Comparison of ENCODE assay signal across 2 cellular contexts in genomic region chr6:126181173-126181741, GRCh38.
TF ChIP-seq lines count a peak whose summit lies in the region.

No MANE protein-coding gene starts in this region.

TF ChIP-seq in A549, 52 proteins besides CTCF, POLR2A, EP300 and RAD21:
- TF ChIP-seq USF2 (IDR thresholded peaks at IDR 0.05): no peak
- no peak for TF ChIP-seq HEYL (CRISPR knock-in tag; IDR thresholded peaks at IDR 0.05)
- TF ChIP-seq, protein P1, sequence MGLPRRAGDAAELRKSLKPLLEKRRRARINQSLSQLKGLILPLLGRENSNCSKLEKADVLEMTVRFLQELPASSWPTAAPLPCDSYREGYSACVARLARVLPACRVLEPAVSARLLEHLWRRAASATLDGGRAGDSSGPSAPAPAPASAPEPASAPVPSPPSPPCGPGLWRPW (IDR thresholded peaks at IDR 0.05): no peak
- no peak for TF ChIP-seq ZSCAN20 (CRISPR knock-in tag; IDR thresholded peaks at IDR 0.05)

TF ChIP-seq in H1, 55 proteins besides CTCF, POLR2A, EP300 and RAD21 (continued from another document):
- no peak for TF ChIP-seq ATF3 (IDR thresholded peaks at IDR 0.05; ENCODE audit: insufficient read depth, low read depth, low read length)
- TF ChIP-seq BCL11A (IDR thresholded peaks at IDR 0.05; ENCODE audit: low read depth in 2 of 2, low read length in 2 of 2): no peak
- no peak for TF ChIP-seq ZNF274 (IDR thresholded peaks at IDR 0.05; ENCODE audit: borderline replicate concordance, extremely low read depth, low read length)
- no peak for TF ChIP-seq SP2 (IDR thresholded peaks at IDR 0.05; ENCODE audit: low read length)
- no peak for TF ChIP-seq CREB1 (IDR thresholded peaks at IDR 0.05)
- TF ChIP-seq CTBP2 (IDR thresholded peaks at IDR 0.05; ENCODE audit: borderline replicate concordance, insufficient read depth, insufficient read length, low read length): no peak
- TF ChIP-seq, protein P2, sequence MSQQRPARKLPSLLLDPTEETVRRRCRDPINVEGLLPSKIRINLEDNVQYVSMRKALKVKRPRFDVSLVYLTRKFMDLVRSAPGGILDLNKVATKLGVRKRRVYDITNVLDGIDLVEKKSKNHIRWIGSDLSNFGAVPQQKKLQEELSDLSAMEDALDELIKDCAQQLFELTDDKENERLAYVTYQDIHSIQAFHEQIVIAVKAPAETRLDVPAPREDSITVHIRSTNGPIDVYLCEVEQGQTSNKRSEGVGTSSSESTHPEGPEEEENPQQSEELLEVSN (IDR thresholded peaks at IDR 0.05): no peak
- TF ChIP-seq CHD1 (IDR thresholded peaks at IDR 0.05; ENCODE audit: low read depth, low read length): no peak
- no peak for TF ChIP-seq RFX5 (IDR thresholded peaks at IDR 0.05; ENCODE audit: borderline replicate concordance, low read depth, low read length)
- TF ChIP-seq BACH1 (IDR thresholded peaks at IDR 0.05; ENCODE audit: low read length): no peak
- TF ChIP-seq RBBP5 (IDR thresholded peaks at IDR 0.05; ENCODE audit: borderline replicate concordance, low read depth, low read length): 0 out of 2 replicates have a peak, but pooled peaks have one; percentile 44
- no peak for TF ChIP-seq CHD2 (IDR thresholded peaks at IDR 0.05; ENCODE audit: low read length)
- TF ChIP-seq TAF1 (IDR thresholded peaks at IDR 0.05; ENCODE audit: low read depth, low read length): no peak
- peak; percentile 89 for TF ChIP-seq TEAD4 (IDR thresholded peaks at IDR 0.05; ENCODE audit: low read depth, low read length)
- TF ChIP-seq POU5F1 (IDR thresholded peaks at IDR 0.05; ENCODE audit: low read depth, low read length): peak; percentile 60; the same call in 1 of the 2 replicates
- TF ChIP-seq HDAC6 (IDR thresholded peaks at IDR 0.05; ENCODE audit: low read depth, low read length): no peak
- TF ChIP-seq CBX5 (IDR thresholded peaks at IDR 0.05; ENCODE audit: low read depth, low read length): no peak
- no peak for TF ChIP-seq RXRA (IDR thresholded peaks at IDR 0.05; ENCODE audit: insufficient read depth, low read depth, low read length)
- peak; percentile 98 for TF ChIP-seq SRF (IDR thresholded peaks at IDR 0.05; ENCODE audit: low read depth, low read length)
- TF ChIP-seq SIN3A (conservative IDR thresholded peaks at IDR 0.05 in 1 of 2, IDR thresholded peaks at IDR 0.05 in 1 of 2; ENCODE audit: low read depth in 1 of 2, low read length in 2 of 2): no peak
- TF ChIP-seq, protein P3, sequence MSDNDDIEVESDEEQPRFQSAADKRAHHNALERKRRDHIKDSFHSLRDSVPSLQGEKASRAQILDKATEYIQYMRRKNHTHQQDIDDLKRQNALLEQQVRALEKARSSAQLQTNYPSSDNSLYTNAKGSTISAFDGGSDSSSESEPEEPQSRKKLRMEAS (IDR thresholded peaks at IDR 0.05): no peak
- TF ChIP-seq NRF1 (IDR thresholded peaks at IDR 0.05; ENCODE audit: low read depth, low read length): no peak
- no peak for TF ChIP-seq SIRT6 (IDR thresholded peaks at IDR 0.05; ENCODE audit: low read length)
- TF ChIP-seq, protein P4, sequence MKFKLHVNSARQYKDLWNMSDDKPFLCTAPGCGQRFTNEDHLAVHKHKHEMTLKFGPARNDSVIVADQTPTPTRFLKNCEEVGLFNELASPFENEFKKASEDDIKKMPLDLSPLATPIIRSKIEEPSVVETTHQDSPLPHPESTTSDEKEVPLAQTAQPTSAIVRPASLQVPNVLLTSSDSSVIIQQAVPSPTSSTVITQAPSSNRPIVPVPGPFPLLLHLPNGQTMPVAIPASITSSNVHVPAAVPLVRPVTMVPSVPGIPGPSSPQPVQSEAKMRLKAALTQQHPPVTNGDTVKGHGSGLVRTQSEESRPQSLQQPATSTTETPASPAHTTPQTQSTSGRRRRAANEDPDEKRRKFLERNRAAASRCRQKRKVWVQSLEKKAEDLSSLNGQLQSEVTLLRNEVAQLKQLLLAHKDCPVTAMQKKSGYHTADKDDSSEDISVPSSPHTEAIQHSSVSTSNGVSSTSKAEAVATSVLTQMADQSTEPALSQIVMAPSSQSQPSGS (IDR thresholded peaks at IDR 0.05; ENCODE audit: low read length): 0 out of 2 replicates have a peak, but pooled peaks have one; percentile 18
- no peak for TF ChIP-seq JUND (IDR thresholded peaks at IDR 0.05; ENCODE audit: low read length)
- TF ChIP-seq SIX5 (IDR thresholded peaks at IDR 0.05; ENCODE audit: low read depth, low read length): no peak
- no peak for TF ChIP-seq KDM5A (IDR thresholded peaks at IDR 0.05; ENCODE audit: low read length)
- TF ChIP-seq GABPA (IDR thresholded peaks at IDR 0.05; ENCODE audit: borderline replicate concordance, insufficient read depth, low read length): no peak
- no peak for TF ChIP-seq NANOG (IDR thresholded peaks at IDR 0.05; ENCODE audit: insufficient read depth, low read depth, low read length, poor library complexity, severe bottlenecking)
- TF ChIP-seq GTF2F1 (IDR thresholded peaks at IDR 0.05; ENCODE audit: borderline replicate concordance, low read depth, low read length): no peak
- no peak for TF ChIP-seq KDM4A (IDR thresholded peaks at IDR 0.05; ENCODE audit: low read depth, low read length, severe bottlenecking)
- no peak for TF ChIP-seq PHF8 (conservative IDR thresholded peaks at IDR 0.05; ENCODE audit: low read depth, low read length)
- no peak for TF ChIP-seq BRCA1 (IDR thresholded peaks at IDR 0.05; ENCODE audit: low read depth, low read length)
- TF ChIP-seq KDM1A (IDR thresholded peaks at IDR 0.05; ENCODE audit: borderline replicate concordance, low read length): no peak
- TF ChIP-seq EZH2 (IDR thresholded peaks at IDR 0.05; ENCODE audit: low read depth, low read length, severe bottlenecking): no peak
- TF ChIP-seq FOSL1 (IDR thresholded peaks at IDR 0.05; ENCODE audit: insufficient read depth, low read depth, low read length): no peak
- no peak for TF ChIP-seq USF2 (IDR thresholded peaks at IDR 0.05; ENCODE audit: low read length)
- TF ChIP-seq TCF12 (IDR thresholded peaks at IDR 0.05; ENCODE audit: low read depth, low read length): no peak
- TF ChIP-seq SP4 (IDR thresholded peaks at IDR 0.05; ENCODE audit: low read length): no peak; the same call in 1 of the 2 replicates
- no peak for TF ChIP-seq CBX8 (IDR thresholded peaks at IDR 0.05; ENCODE audit: borderline replicate concordance, low read depth, low read length)
- peak; percentile 59; the same call in 1 of the 2 replicates for TF ChIP-seq SP1 (IDR thresholded peaks at IDR 0.05; ENCODE audit: low read depth, low read length)
- TF ChIP-seq JUN (IDR thresholded peaks at IDR 0.05; ENCODE audit: low read depth, low read length): no peak
- no peak for TF ChIP-seq CHD7 (IDR thresholded peaks at IDR 0.05; ENCODE audit: insufficient replicate concordance, low read length)
- no peak for TF ChIP-seq SUZ12 (IDR thresholded peaks at IDR 0.05; ENCODE audit: low read length)
- peak in 1 of 2 experiments; percentile 33; a peak in 1 of 4 replicates for TF ChIP-seq HDAC2 (IDR thresholded peaks at IDR 0.05; ENCODE audit: borderline replicate concordance in 1 of 2, low read depth in 2 of 2, low read length in 2 of 2)
- no peak for TF ChIP-seq SAP30 (IDR thresholded peaks at IDR 0.05; ENCODE audit: insufficient read depth, insufficient replicate concordance, low read length)
- no peak for TF ChIP-seq MAFK (IDR thresholded peaks at IDR 0.05; ENCODE audit: low read depth, low read length)
- peak; percentile 76; the same call in 1 of the 2 replicates for TF ChIP-seq YY1 (IDR thresholded peaks at IDR 0.05; ENCODE audit: low read depth, low read length)
- TF ChIP-seq TBP (IDR thresholded peaks at IDR 0.05; ENCODE audit: low read depth, low read length): 0 out of 2 replicates have a peak, but pooled peaks have one; percentile 24
